Comparison of ENCODE assay signal across 14 cellular contexts in genomic region chr17:27310548-27311110, GRCh38.
"Had no signal": no experiment of that assay in that cellular context is flagged by ENCODE, and none has a peak within 500 bp of the region (broad histone marks: within the 10 kb centered on the region; RNA-seq: fewer than 3 reads in every experiment).

No MANE protein-coding gene starts in this region.

- DNase-seq: activated CD4-positive, alpha-beta memory T cell treated with anti-CD3 and anti-CD28 coated beads for 36 hours; activated CD4-positive, CD25-positive, alpha-beta regulatory T cell treated with anti-CD3 and anti-CD28 coated beads, Interleukin-2, amount 50 U/mL, for 72 hours; activated CD8-positive, alpha-beta memory T cell treated with anti-CD3 and anti-CD28 coated beads, Interleukin-2, amount 50 U/mL, for 4 hours; activated naive CD8-positive, alpha-beta T cell treated with anti-CD3 and anti-CD28 coated beads, Interleukin-2, amount 10 ng/mL, durations not matched to agents 7 days and 5 days; anterior cingulate cortex; effector memory CD4-positive, alpha-beta T cell; foreskin melanocyte; nephron progenitor cell; right cardiac atrium; upper lobe of right lung had no signal

- H3K4me1 ChIP-seq: prostate gland had no signal

- H3K27ac Mint-ChIP-seq: activated CD4-positive, alpha-beta memory T cell treated with anti-CD3 and anti-CD28 coated beads for 36 hours; activated naive CD8-positive, alpha-beta T cell treated with anti-CD3 and anti-CD28 coated beads, Interleukin-2, amount 10 ng/mL, durations not matched to agents 7 days and 5 days; nephron progenitor cell had no signal

- ATAC-seq: right cardiac atrium, upper lobe of right lung had no signal

- H3K4me3 ChIP-seq: prostate gland, smooth muscle cell, thoracic aorta, upper lobe of right lung had no signal

- H3K27ac ChIP-seq: epithelial cell of prostate, prostate gland, thoracic aorta, upper lobe of right lung had no signal

- H3K9me3 Mint-ChIP-seq: activated CD4-positive, alpha-beta memory T cell treated with anti-CD3 and anti-CD28 coated beads for 36 hours; activated naive CD8-positive, alpha-beta T cell treated with anti-CD3 and anti-CD28 coated beads, Interleukin-2, amount 10 ng/mL, durations not matched to agents 7 days and 5 days; nephron progenitor cell had no signal

- H3K9me3 ChIP-seq: prostate gland, thoracic aorta, upper lobe of right lung had no signal

- H3K27me3 Mint-ChIP-seq: activated CD4-positive, alpha-beta memory T cell treated with anti-CD3 and anti-CD28 coated beads for 36 hours; activated naive CD8-positive, alpha-beta T cell treated with anti-CD3 and anti-CD28 coated beads, Interleukin-2, amount 10 ng/mL, durations not matched to agents 7 days and 5 days had no signal

- H3K4me1 Mint-ChIP-seq: activated naive CD8-positive, alpha-beta T cell treated with anti-CD3 and anti-CD28 coated beads, Interleukin-2, amount 10 ng/mL, durations not matched to agents 7 days and 5 days; nephron progenitor cell had no signal

- H3K4me3 Mint-ChIP-seq: activated CD4-positive, alpha-beta memory T cell treated with anti-CD3 and anti-CD28 coated beads for 36 hours; activated naive CD8-positive, alpha-beta T cell treated with anti-CD3 and anti-CD28 coated beads, Interleukin-2, amount 10 ng/mL, durations not matched to agents 7 days and 5 days; nephron progenitor cell had no signal
